In genomic region chr17:73786286-73786743, GRCh38 we compare ENCODE assay signal across 12 cellular contexts.
DNase-seq lines count a peak whose midpoint lies in the region; ATAC-seq and TF ChIP-seq lines count a peak whose summit lies in the region.
"Had no signal": no experiment of that assay in that cellular context is flagged by ENCODE, and none has a peak within 500 bp of the region (broad histone marks: within the 10 kb centered on the region; RNA-seq: fewer than 3 reads in every experiment).

No MANE protein-coding gene starts in this region.

- H3K36me3 Mint-ChIP-seq in Calu3 (ENCODE audit: insufficient read depth, unreplicated experiment) (no peaks in the 10 kb centered on the region), WTC11 (no peaks in the 10 kb centered on the region)
- H3K36me3 Mint-ChIP-seq: CD4-positive, alpha-beta memory T cell had no signal

- POLR2A ChIA-PET in WTC11 (lab: Charles Lee): no interaction called here

- H3K4me3 ChIP-seq in mucosa of stomach (ENCODE audit: low read length): peak overlapping the region; percentile 9
- no peak overlapping the region for H3K4me3 ChIP-seq in upper lobe of left lung
- H3K4me3 ChIP-seq: skin epidermis had no signal

- DNase-seq in Calu3 (peak; percentile 69), LoVo (ENCODE audit: low spot score) (peak; percentile 22), WTC11 (ENCODE audit: low spot score) (peak; percentile 66), upper lobe of left lung (no peak), T-helper 1 cell (no peak), middle frontal gyrus (ENCODE audit: extremely low spot score, low spot score) (no peak)
- DNase-seq: CD4-positive, alpha-beta memory T cell; HCEC 1CT; SIG-M5 had no signal

- no peak overlapping the region for H3K27ac Mint-ChIP-seq in Calu3 (ENCODE audit: unreplicated experiment)
- no peak overlapping the region for H3K27ac Mint-ChIP-seq in WTC11
- H3K27ac Mint-ChIP-seq: CD4-positive, alpha-beta memory T cell had no signal

- peaks cover 38% of the 10 kb centered on the region for H3K4me1 ChIP-seq in mucosa of stomach (ENCODE audit: control insufficient read depth, insufficient read depth, low read length)
- no peaks in the 10 kb centered on the region for H3K4me1 ChIP-seq in upper lobe of left lung

- H3K4me3 Mint-ChIP-seq in Calu3 (ENCODE audit: low read depth, unreplicated experiment) (peak overlapping the region; percentile 18), WTC11 (no peak overlapping the region)
- H3K4me3 Mint-ChIP-seq: CD4-positive, alpha-beta memory T cell had no signal

- H3K27me3 ChIP-seq in mucosa of stomach (ENCODE audit: control insufficient read depth, insufficient read depth, low read length) (peaks cover 4% of the 10 kb centered on the region), upper lobe of left lung (no peaks in the 10 kb centered on the region)

- no TSS peak for BruUV-seq in Calu3 (replicated peaks; lab: Mats Ljungman, UMichigan)

- peak overlapping the region; percentile 49 for H3K9ac ChIP-seq in mucosa of stomach (ENCODE audit: low read length)

- H3K27me3 Mint-ChIP-seq in Calu3 (ENCODE audit: unreplicated experiment) (peaks cover 95% of the 10 kb centered on the region), WTC11 (ENCODE audit: low read depth) (peaks cover 10% of the 10 kb centered on the region; the same call in 1 of the 2 replicates)

- H3K4me1 Mint-ChIP-seq in Calu3 (ENCODE audit: low read depth, unreplicated experiment) (no peaks in the 10 kb centered on the region), WTC11 (peaks cover 55% of the 10 kb centered on the region)

- intact Hi-C loops in Calu3 (cut with micrococcal nuclease; ENCODE audit: unreplicated experiment): no loop called here

- no peak for TF ChIP-seq CTCF in Calu3 (IDR thresholded peaks at IDR 0.05; ENCODE audit: unreplicated experiment)
- TF ChIP-seq CTCF in WTC11 (IDR thresholded peaks at IDR 0.05): no peak
- TF ChIP-seq CTCF in upper lobe of left lung (IDR thresholded peaks at IDR 0.05): no peak

- ATAC-seq in WTC11: peak; percentile 31
- ATAC-seq in upper lobe of left lung (ENCODE audit: low FRiP score in 2 of 2): no peak

- H3K36me3 ChIP-seq in mucosa of stomach (ENCODE audit: control insufficient read depth, insufficient read depth, low read length) (no peaks in the 10 kb centered on the region), upper lobe of left lung (no peaks in the 10 kb centered on the region)
- H3K36me3 ChIP-seq: neutrophil had no signal

- no peak for TF ChIP-seq POLR2A in upper lobe of left lung (IDR thresholded peaks at IDR 0.05)

- CTCF ChIA-PET in Calu3 (lab: Charles Lee): interaction anchor here (0.6 to 1.2 kb wide), 2 partner anchors 11 to 128 kb away, joined by 3 to 6 read pairs; no protein-coding TSS in a partner anchor
- CTCF ChIA-PET in WTC11 (lab: Charles Lee): interaction anchor here (0.7 to 4.4 kb wide), 11 partner anchors 21 to 630 kb away, joined by 3 to 30 read pairs (median 3); no protein-coding TSS in a partner anchor

- no peaks in the 10 kb centered on the region for H3K9me3 ChIP-seq in mucosa of stomach (ENCODE audit: control insufficient read depth, low read length)
- H3K9me3 ChIP-seq in upper lobe of left lung: no peaks in the 10 kb centered on the region
- H3K9me3 ChIP-seq: neutrophil had no signal

- WGBS in upper lobe of left lung, 2 donors: 65 to 76% methylated on average over 13 of the region's 13 CpGs

- H3K9me3 Mint-ChIP-seq in Calu3 (ENCODE audit: low read depth, unreplicated experiment): no peaks in the 10 kb centered on the region
- no peaks in the 10 kb centered on the region; the same call in 1 of the 2 replicates for H3K9me3 Mint-ChIP-seq in WTC11
- H3K9me3 Mint-ChIP-seq: CD4-positive, alpha-beta memory T cell had no signal

- no peak overlapping the region for H3K27ac ChIP-seq in upper lobe of left lung
- H3K27ac ChIP-seq: neutrophil, skin epidermis had no signal

- no peak for TF ChIP-seq EP300 in upper lobe of left lung (IDR thresholded peaks at IDR 0.05)

TF ChIP-seq in WTC11, 78 proteins besides CTCF, POLR2A, EP300 and RAD21:
- TF ChIP-seq E2F5 (CRISPR knock-in tag; IDR thresholded peaks at IDR 0.05) (no peak), ZBTB21 (CRISPR knock-in tag; IDR thresholded peaks at IDR 0.05; ENCODE audit: borderline replicate concordance) (peak; percentile 69; the same call in 1 of the 2 replicates), ZNF138 (CRISPR knock-in tag; conservative IDR thresholded peaks at IDR 0.05) (no peak), ESRRA (CRISPR knock-in tag; IDR thresholded peaks at IDR 0.05; ENCODE audit: borderline replicate concordance) (no peak), JUN (CRISPR knock-in tag; IDR thresholded peaks at IDR 0.05) (no peak), CBFB (CRISPR knock-in tag; IDR thresholded peaks at IDR 0.05; ENCODE audit: low read depth) (no peak), PRRX2 (CRISPR knock-in tag; IDR thresholded peaks at IDR 0.05) (no peak), NR2C2 (CRISPR knock-in tag; IDR thresholded peaks at IDR 0.05) (no peak), JAZF1 (CRISPR knock-in tag; IDR thresholded peaks at IDR 0.05) (no peak), CREB1 (CRISPR knock-in tag; IDR thresholded peaks at IDR 0.05) (no peak), SP1 (CRISPR knock-in tag; conservative IDR thresholded peaks at IDR 0.05) (no peak), PRDM15 (CRISPR knock-in tag; IDR thresholded peaks at IDR 0.05) (peak; percentile 79)
TF ChIP-seq in WTC11: peak in this region for 2.

Comparison
In these comparisons a context has a peak if more than half of its experiments do, and no peak if none do; other contexts are left out.
1. DNase-seq: peak in Calu3 (single experiment), LoVo (single experiment) and WTC11 (single experiment); none in upper lobe of left lung (0 of 2), T-helper 1 cell (0 of 5) and middle frontal gyrus (single experiment).